ENCODE assay signal across 14 cellular contexts in the genomic region with DNA sequence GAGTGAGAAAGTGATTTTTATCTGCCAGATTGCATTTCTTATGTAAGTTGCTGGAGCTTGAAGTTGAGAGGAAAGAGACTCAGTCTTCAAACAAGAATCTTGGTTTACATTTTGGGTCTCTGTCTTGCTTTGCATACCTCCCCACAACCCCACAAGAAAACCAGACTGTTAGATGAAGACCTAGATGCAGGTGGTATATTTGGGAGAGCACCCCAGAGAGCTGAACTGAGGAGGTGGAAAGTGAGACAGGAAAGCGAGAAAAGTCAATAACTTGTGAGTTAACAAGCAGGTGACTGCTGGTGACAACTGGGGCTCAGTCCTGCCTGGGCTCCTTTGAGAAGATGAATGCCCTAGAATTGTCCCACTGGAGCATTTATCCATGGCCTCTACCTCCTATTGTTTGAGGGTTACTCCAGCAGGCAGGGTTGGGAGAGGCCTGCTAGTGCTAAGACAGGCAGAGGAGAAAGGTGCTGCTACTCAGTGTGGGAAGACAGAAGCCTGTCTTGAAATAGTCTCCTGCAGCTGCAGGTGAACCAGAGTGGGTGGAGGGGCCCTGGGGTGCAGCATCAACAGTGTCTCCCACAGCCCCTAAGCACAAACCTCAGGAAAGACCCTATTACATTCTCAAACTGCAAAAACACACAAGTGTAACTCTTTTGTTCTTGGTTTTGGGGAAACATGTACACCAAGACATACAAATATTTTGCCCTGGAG. TPM values are rescaled to one million over a fixed set of nuclear protein-coding genes. Genes with fewer than 3 reads are reported as not detected.
DNase-seq lines count a peak whose midpoint lies in the region; ATAC-seq and TF ChIP-seq lines count a peak whose summit lies in the region.
"Had no signal": no experiment of that assay in that cellular context is flagged by ENCODE, and none has a peak within 500 bp of the region (broad histone marks: within the 10 kb centered on the region; RNA-seq: fewer than 3 reads in every experiment).

No MANE protein-coding gene starts in this region.

- no peak for TF ChIP-seq CTCF in GM12864 (IDR thresholded peaks at IDR 0.05; ENCODE audit: low read depth, low read length, missing control alignments)
- TF ChIP-seq CTCF in left lung (IDR thresholded peaks at IDR 0.05): no peak
- no peak for TF ChIP-seq CTCF in OCI-LY7 (conservative IDR thresholded peaks at IDR 0.05; ENCODE audit: low read length)

- BruUV-seq in OCI-LY7 (replicated peaks; lab: Mats Ljungman, UMichigan): no TSS peak

- intact Hi-C loops in left lung (cut with DNase I) (no loop called here), OCI-LY7 (cut with micrococcal nuclease; ENCODE audit: unreplicated experiment) (no loop called here)

- H3K9me3 ChIP-seq in left lung: peaks cover 0 to 13% of the 10 kb centered on the region in 2 donors
- H3K9me3 ChIP-seq in OCI-LY7 (ENCODE audit: low read length): 0 out of 2 replicates have a peak, but pooled peaks cover 6% of the 10 kb centered on the region

- DNase-seq in GM12864 (ENCODE audit: low read depth): peak; percentile 56
- DNase-seq in NCI-H1436 (lab: John Stamatoyannopoulos, UW): no peak
- DNase-seq in left lung: no peak
- no peak for DNase-seq in OCI-LY7 (ENCODE audit: low spot score)
- DNase-seq in SHP77 treated with DMSO at 0.1 percent for 48 hours (lab: John Stamatoyannopoulos, UW): no peak
- DNase-seq: DMS 273 treated with DMSO at 0.1 percent for 48 hours; MV-4-11; NCI-H510A; posterior cingulate gyrus; stimulated activated CD4-positive, alpha-beta T cell treated with anti-CD3 and anti-CD28 coated beads, Interleukin-2, amount 100 ng/mL, for 48 hours had no signal

- ATAC-seq in GM19397 (IDR thresholded peaks at IDR 0.05; ENCODE audit: unreplicated experiment): peak; percentile 86
- ATAC-seq in HG02678 (IDR thresholded peaks at IDR 0.05; ENCODE audit: unreplicated experiment): peak; percentile 95
- peak; percentile 80 for ATAC-seq in HG03432 (IDR thresholded peaks at IDR 0.05; ENCODE audit: unreplicated experiment)
- no peak for ATAC-seq in left lung
- ATAC-seq: activated CD4-positive, CD25-positive, alpha-beta regulatory T cell treated with anti-CD3 and anti-CD28 coated beads, Interleukin-2, amount 50 U/mL, for 24 hours had no signal

- CTCF ChIA-PET in OCI-LY7 (lab: Charles Lee; ENCODE audit: unreplicated experiment): no interaction called here

- no peak overlapping the region for H2AFZ ChIP-seq in OCI-LY7 (ENCODE audit: low read length)

- H3K9me2 ChIP-seq in OCI-LY7 (ENCODE audit: insufficient read depth, low read length): no peaks in the 10 kb centered on the region

- no peak overlapping the region for H3K27ac ChIP-seq in left lung
- H3K27ac ChIP-seq in OCI-LY7 (ENCODE audit: low read depth, low read length, poor library complexity, severe bottlenecking): no peak overlapping the region

- H3K4me1 ChIP-seq in left lung (no peaks in the 10 kb centered on the region), OCI-LY7 (ENCODE audit: insufficient read depth, low read length, poor library complexity, severe bottlenecking) (no peaks in the 10 kb centered on the region)

- no peaks in the 10 kb centered on the region for H4K20me1 ChIP-seq in OCI-LY7 (ENCODE audit: insufficient read depth, low read length)

- no peak overlapping the region for H3K4me2 ChIP-seq in OCI-LY7 (ENCODE audit: low read length)

- H3K36me3 ChIP-seq in left lung: no peaks in the 10 kb centered on the region
- H3K36me3 ChIP-seq in OCI-LY7 (ENCODE audit: insufficient read depth, low read length): no peaks in the 10 kb centered on the region

- no peaks in the 10 kb centered on the region for H3K79me2 ChIP-seq in OCI-LY7 (ENCODE audit: insufficient read depth, low read depth, low read length)

- H3K4me3 ChIP-seq in GM12864 (ENCODE audit: low read depth, low read length) (no peak overlapping the region), left lung (no peak overlapping the region), OCI-LY7 (ENCODE audit: low read depth, low read length, poor library complexity, severe bottlenecking) (no peak overlapping the region)

- POLR2A ChIA-PET in OCI-LY7 (lab: Charles Lee): interaction anchor here (0.5 kb wide), 1 partner anchor 286 kb away, joined by 4 read pairs; no protein-coding TSS in a partner anchor

- H3K27me3 ChIP-seq in left lung: peaks cover 0 to under 1% of the 10 kb centered on the region in 2 donors

RNA-seq across cellular contexts. Expression of gene CCK, which starts 10.6 kb away (rescaled TPM):
- total RNA-seq in left lung (under 1 TPM in 1 of 2 donors, not detected in 1; 0.76 TPM), OCI-LY7 (2022) (not detected in 2 replicates)
- not detected in 2 replicates for total RNA-seq in OCI-LY7 (2014; rRNA removed; shearing (Covaris generic))
